In the genomic region with DNA sequence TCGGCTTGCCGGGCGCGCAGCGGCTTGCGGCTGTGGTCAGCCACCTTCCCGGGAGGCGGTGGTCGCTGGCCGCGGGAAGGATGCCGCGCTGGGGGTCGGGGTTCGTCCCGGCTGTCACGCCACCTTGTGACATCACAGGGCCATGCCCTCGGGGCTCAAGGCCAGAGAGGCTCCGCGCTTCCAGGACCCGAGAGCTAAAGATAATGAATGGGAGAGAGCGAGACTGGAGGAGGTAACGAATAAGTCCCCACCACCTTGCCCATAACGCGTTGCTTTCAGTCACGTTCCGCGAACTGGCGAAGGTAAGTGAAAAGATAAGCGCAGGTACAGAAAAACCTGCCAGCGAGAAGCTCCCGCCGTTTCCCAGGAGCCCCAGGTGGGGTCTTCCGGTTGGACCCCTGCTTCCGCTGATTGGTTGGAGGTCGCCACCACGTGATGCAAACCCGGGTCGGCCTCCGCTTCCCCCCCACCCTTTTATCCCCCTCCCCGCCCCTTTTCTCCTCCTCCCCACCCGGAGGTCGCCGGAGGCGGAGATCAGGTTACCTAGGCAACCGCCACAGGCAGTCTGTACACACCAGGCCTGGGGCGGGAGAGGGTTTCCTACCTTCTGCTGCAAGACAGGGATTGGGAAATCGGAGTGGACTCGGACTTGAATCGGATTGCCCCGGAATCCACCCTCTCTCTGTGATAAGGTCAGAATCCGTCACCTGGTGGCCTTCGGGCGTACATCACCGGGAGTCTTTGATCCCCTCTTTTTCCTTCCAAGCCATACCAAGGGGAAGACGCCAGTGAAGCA, we compare ENCODE assay signal across 9 cellular contexts. TPM values are rescaled to one million over a fixed set of nuclear protein-coding genes. Genes with fewer than 3 reads are reported as not detected.
DNase-seq lines count a peak whose midpoint lies in the region; ATAC-seq, FAIRE-seq and TF ChIP-seq lines count a peak whose summit lies in the region.
"Had no signal": no experiment of that assay in that cellular context is flagged by ENCODE, and none has a peak within 500 bp of the region (broad histone marks: within the 10 kb centered on the region; RNA-seq: fewer than 3 reads in every experiment).

LRRC9 (plus strand) TSS at position 563 of the 796 bp plus-strand sequence.

- ATAC-seq in HG02588 (IDR thresholded peaks at IDR 0.05; ENCODE audit: unreplicated experiment) = peak; percentile 30
- ATAC-seq in GM21367 (IDR thresholded peaks at IDR 0.05; ENCODE audit: unreplicated experiment) = no peak

- H3K4me3 ChIP-seq in BLaER1 (peak within 1 kb of the TSS; percentile 61), bronchial epithelial cell (ENCODE audit: low read depth, low read length) (peak within 1 kb of the TSS; percentile 6), skeletal muscle tissue (ENCODE audit: low read length in 3 of 3) (peak within 1 kb of the TSS; percentile 51 to 75 (median 59))

- peaks cover 7% of the 10 kb centered on the region; the same call in 1 of the 2 replicates for H3K27me3 ChIP-seq in BLaER1
- no peaks in the 10 kb centered on the region for H3K27me3 ChIP-seq in bronchial epithelial cell (ENCODE audit: control insufficient read depth, insufficient read depth, low read length)
- peaks cover 0 to 16% (median 2%) of the 10 kb centered on the region in 3 donors for H3K27me3 ChIP-seq in skeletal muscle tissue (ENCODE audit: control insufficient read depth in 3 of 3, insufficient read depth in 3 of 3, low read length in 3 of 3)

- no peaks in the 10 kb centered on the region for H3K9me3 ChIP-seq in BLaER1
- no peaks in the 10 kb centered on the region for H3K9me3 ChIP-seq in skeletal muscle tissue (ENCODE audit: control insufficient read depth in 3 of 3, low read length in 3 of 3)

- no peak for FAIRE-seq in bronchial epithelial cell (lab: Jason Lieb, UNC)

- no peak for TF ChIP-seq CTCF in bronchial epithelial cell (IDR thresholded peaks at IDR 0.05; ENCODE audit: insufficient read depth, low read length, severe bottlenecking)

- H3K9ac ChIP-seq in BLaER1 (no peak within 1 kb of the TSS), skeletal muscle tissue (ENCODE audit: low read depth in 1 of 3, low read length in 3 of 3) (peak within 1 kb of the TSS; percentile 9 to 73 (median 44))

- H3K36me3 ChIP-seq in BLaER1 (no peaks in the 10 kb centered on the region), bronchial epithelial cell (ENCODE audit: control insufficient read depth, insufficient read depth, low read length) (no peaks in the 10 kb centered on the region), skeletal muscle tissue (ENCODE audit: control insufficient read depth in 3 of 3, insufficient read depth in 3 of 3, low read length in 3 of 3) (no peaks in the 10 kb centered on the region)

- H3K27ac ChIP-seq in BLaER1 (no peak within 1 kb of the TSS), skeletal muscle tissue (ENCODE audit: low read depth, low read length) (no peak within 1 kb of the TSS)

- DNase-seq in NCI-H82 (lab: John Stamatoyannopoulos, UW) (peak; percentile 100), bronchial epithelial cell (ENCODE audit: low read depth) (no peak), inferior parietal cortex (ENCODE audit: extremely low spot score) (peak; percentile 28), H4 (ENCODE audit: low spot score) (no peak)

- peak within 1 kb of the TSS; percentile 62 for H3K4me2 ChIP-seq in BLaER1

- no peaks in the 10 kb centered on the region for H4K20me1 ChIP-seq in BLaER1

- H3K4me1 ChIP-seq in BLaER1 = no peaks in the 10 kb centered on the region
- H3K4me1 ChIP-seq in skeletal muscle tissue (ENCODE audit: control insufficient read depth in 3 of 3, insufficient read depth in 3 of 3, low read length in 3 of 3) = peaks cover 4 to 6% (median 4%) of the 10 kb centered on the region in 3 donors

RNA-seq across cellular contexts. Expression of gene LRRC9, which starts in this region (rescaled TPM):
- total RNA-seq in bronchial epithelial cell = not detected in 2 replicates
- total RNA-seq in skeletal muscle tissue = not detected
- not detected in 2 replicates for total RNA-seq in H4 (2014; rRNA removed; shearing (Covaris generic))
- total RNA-seq: dermis microvascular lymphatic vessel endothelial cell had no signal

Comparison
In these comparisons a context has a peak if more than half of its experiments do, and no peak if none do; other contexts are left out.
1. H3K4me3 ChIP-seq: peak in every context shown above with its lines; median percentile 61 in BLaER1; 59 in skeletal muscle tissue; 6 in bronchial epithelial cell.
2. DNase-seq: peak in NCI-H82 (single experiment) and inferior parietal cortex (single experiment); none in bronchial epithelial cell (single experiment) and H4 (single experiment).